1 cellular context compared by ENCODE assay signal in the genomic region with DNA sequence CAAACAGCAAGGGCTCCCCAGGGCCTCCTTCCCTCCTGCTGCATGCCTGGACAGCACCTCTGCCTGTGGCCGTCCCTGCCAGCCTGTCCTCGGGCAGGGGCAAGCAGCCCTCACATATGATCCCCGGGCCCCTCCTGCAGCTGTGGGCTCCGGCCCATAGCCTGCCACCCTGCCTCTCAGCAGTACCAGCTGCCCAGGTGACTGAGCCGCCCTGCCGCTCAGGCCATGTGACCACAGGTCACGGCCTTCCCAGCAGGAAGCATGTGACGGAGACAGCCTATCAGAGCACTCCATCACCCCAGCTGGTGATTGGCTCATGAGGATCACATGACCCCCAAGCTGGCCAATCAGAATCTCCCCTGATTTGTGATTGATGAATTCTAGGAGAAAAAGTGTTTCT.
TF ChIP-seq lines count a peak whose summit lies in the region.

No MANE protein-coding gene starts in this region.

TF ChIP-seq in GM23338, 12 proteins besides CTCF, POLR2A, EP300 and RAD21 (continued from another document):
- TF ChIP-seq, protein P1, sequence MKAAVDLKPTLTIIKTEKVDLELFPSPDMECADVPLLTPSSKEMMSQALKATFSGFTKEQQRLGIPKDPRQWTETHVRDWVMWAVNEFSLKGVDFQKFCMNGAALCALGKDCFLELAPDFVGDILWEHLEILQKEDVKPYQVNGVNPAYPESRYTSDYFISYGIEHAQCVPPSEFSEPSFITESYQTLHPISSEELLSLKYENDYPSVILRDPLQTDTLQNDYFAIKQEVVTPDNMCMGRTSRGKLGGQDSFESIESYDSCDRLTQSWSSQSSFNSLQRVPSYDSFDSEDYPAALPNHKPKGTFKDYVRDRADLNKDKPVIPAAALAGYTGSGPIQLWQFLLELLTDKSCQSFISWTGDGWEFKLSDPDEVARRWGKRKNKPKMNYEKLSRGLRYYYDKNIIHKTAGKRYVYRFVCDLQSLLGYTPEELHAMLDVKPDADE (IDR thresholded peaks at IDR 0.05): no peak
- TF ChIP-seq, protein P2, sequence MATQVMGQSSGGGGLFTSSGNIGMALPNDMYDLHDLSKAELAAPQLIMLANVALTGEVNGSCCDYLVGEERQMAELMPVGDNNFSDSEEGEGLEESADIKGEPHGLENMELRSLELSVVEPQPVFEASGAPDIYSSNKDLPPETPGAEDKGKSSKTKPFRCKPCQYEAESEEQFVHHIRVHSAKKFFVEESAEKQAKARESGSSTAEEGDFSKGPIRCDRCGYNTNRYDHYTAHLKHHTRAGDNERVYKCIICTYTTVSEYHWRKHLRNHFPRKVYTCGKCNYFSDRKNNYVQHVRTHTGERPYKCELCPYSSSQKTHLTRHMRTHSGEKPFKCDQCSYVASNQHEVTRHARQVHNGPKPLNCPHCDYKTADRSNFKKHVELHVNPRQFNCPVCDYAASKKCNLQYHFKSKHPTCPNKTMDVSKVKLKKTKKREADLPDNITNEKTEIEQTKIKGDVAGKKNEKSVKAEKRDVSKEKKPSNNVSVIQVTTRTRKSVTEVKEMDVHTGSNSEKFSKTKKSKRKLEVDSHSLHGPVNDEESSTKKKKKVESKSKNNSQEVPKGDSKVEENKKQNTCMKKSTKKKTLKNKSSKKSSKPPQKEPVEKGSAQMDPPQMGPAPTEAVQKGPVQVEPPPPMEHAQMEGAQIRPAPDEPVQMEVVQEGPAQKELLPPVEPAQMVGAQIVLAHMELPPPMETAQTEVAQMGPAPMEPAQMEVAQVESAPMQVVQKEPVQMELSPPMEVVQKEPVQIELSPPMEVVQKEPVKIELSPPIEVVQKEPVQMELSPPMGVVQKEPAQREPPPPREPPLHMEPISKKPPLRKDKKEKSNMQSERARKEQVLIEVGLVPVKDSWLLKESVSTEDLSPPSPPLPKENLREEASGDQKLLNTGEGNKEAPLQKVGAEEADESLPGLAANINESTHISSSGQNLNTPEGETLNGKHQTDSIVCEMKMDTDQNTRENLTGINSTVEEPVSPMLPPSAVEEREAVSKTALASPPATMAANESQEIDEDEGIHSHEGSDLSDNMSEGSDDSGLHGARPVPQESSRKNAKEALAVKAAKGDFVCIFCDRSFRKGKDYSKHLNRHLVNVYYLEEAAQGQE (IDR thresholded peaks at IDR 0.05; ENCODE audit: unreplicated experiment): no peak
- TF ChIP-seq POLR2AphosphoS5 (IDR thresholded peaks at IDR 0.05; ENCODE audit: low read depth): no peak
- no peak for TF ChIP-seq EZH2phosphoT487 (IDR thresholded peaks at IDR 0.05; ENCODE audit: unreplicated experiment)
- no peak for TF ChIP-seq ZNF331 (CRISPR knock-in tag; IDR thresholded peaks at IDR 0.05; ENCODE audit: low read depth)
- no peak for TF ChIP-seq NANOG (IDR thresholded peaks at IDR 0.05; ENCODE audit: borderline replicate concordance)
